ENCODE assay signal across 8 cellular contexts in genomic region chr3:142723968-142724681, GRCh38. TPM values are rescaled to one million over a fixed set of nuclear protein-coding genes. Genes with fewer than 3 reads are reported as not detected.
DNase-seq lines count a peak whose midpoint lies in the region; FAIRE-seq and TF ChIP-seq lines count a peak whose summit lies in the region.

TSS of gene TRPC1 (plus strand) at chr3:142724034. CDS start at chr3:142724560, 526 bp downstream.

- TF ChIP-seq CTCF in GM10248 (IDR thresholded peaks at IDR 0.05; ENCODE audit: control extremely low read depth, extremely low read depth, low read depth, missing control alignments) = no peak
- no peak for TF ChIP-seq CTCF in right atrium auricular region (IDR thresholded peaks at IDR 0.05)
- TF ChIP-seq CTCF in prostate gland (IDR thresholded peaks at IDR 0.05) = no peak

- no peak for FAIRE-seq in urothelium cell line (lab: Jason Lieb, UNC)

- TF ChIP-seq POLR2A in prostate gland (IDR thresholded peaks at IDR 0.05) = peak; percentile 77

- peak; percentile 94 for DNase-seq in GM10248 (ENCODE audit: extremely low spot score)
- peak; percentile 97 for DNase-seq in HEK293T (ENCODE audit: extremely low spot score)
- DNase-seq in NAMALWA (ENCODE audit: low spot score) = peak; percentile 94
- DNase-seq in T follicular helper cell (ENCODE audit: low read depth) = peak; percentile 71
- peak; percentile 63 for DNase-seq in amniotic epithelial cell (ENCODE audit: low read depth)
- DNase-seq in right atrium auricular region (ENCODE audit: low spot score) = peak; percentile 77
- DNase-seq in prostate gland (ENCODE audit: low spot score) = peak; percentile 58
- DNase-seq in urothelium cell line (ENCODE audit: low spot score) = peak; percentile 91

- no peaks in the 10 kb centered on the region for H3K36me3 ChIP-seq in right atrium auricular region
- H3K36me3 ChIP-seq in prostate gland = no peaks in the 10 kb centered on the region

- WGBS in prostate gland = under 1% methylated on average over 64 of the region's 73 CpGs

- H3K27ac ChIP-seq in right atrium auricular region = peak within 1 kb of the TSS; percentile 92 to 94
- peak within 1 kb of the TSS; percentile 70 to 83 for H3K27ac ChIP-seq in prostate gland

- intact Hi-C loops in prostate gland (cut with DNase I) = loop anchor here (10.0 kb wide), 1 partner anchor 281 kb away; the partner anchor contains the start of gene U2SURP

- H3K27me3 ChIP-seq in right atrium auricular region = no peaks in the 10 kb centered on the region
- no peaks in the 10 kb centered on the region for H3K27me3 ChIP-seq in prostate gland (replicated peaks; ENCODE audit: insufficient read depth)

- H3K9me3 ChIP-seq in right atrium auricular region (no peaks in the 10 kb centered on the region), prostate gland (no peaks in the 10 kb centered on the region)

- CTCF ChIA-PET in GM10248 (lab: Yijun Ruan, JAX) = interaction anchor here (1.0 to 1.4 kb wide), 3 partner anchors 9 to 29 kb away, joined by 3 to 4 read pairs (median 3); no protein-coding TSS in a partner anchor
- CTCF ChIA-PET in HEK293T (lab: Yijun Ruan, JAX) = no interaction called here

- POLR2A ChIA-PET in GM10248 (lab: Yijun Ruan, JAX) (no interaction called here), HEK293T (lab: Yijun Ruan, JAX) (interaction anchor here (0.6 to 1.9 kb wide), 15 partner anchors 8 to 275 kb away, joined by 3 to 12 read pairs (median 3); partner anchors contain the start of gene ATR)

- H3K4me3 ChIP-seq in right atrium auricular region (peak within 1 kb of the TSS; percentile 89 to 92), prostate gland (peak within 1 kb of the TSS; percentile 70 to 81)

- H3K4me1 ChIP-seq in right atrium auricular region (peaks cover 0 to 9% of the 10 kb centered on the region in 2 donors), prostate gland (replicated peaks) (no peaks in the 10 kb centered on the region)

TF ChIP-seq in HEK293T, 16 proteins besides CTCF, POLR2A, EP300 and RAD21:
- TF ChIP-seq ARNT (IDR thresholded peaks at IDR 0.05) (0 out of 2 replicates have a peak, but pooled peaks have one; percentile 44), ZNF384 (IDR thresholded peaks at IDR 0.05) (no peak), FOXM1 (IDR thresholded peaks at IDR 0.05; ENCODE audit: borderline replicate concordance) (peak; percentile 11; the same call in 1 of the 2 replicates)

RNA-seq across cellular contexts. Expression of gene TRPC1, which starts in this region (rescaled TPM):
- total RNA-seq in right atrium auricular region (10 to 100 TPM; 10.6 to 20.2 TPM), prostate gland (10 to 100 TPM in 1 of 2 donors, 1 to 10 TPM in 1; 8.1 to 12.8 TPM)

Comparison
In these comparisons a context has a peak if more than half of its experiments do, and no peak if none do; other contexts are left out.
1. Peak in every context shown above with its lines: DNase-seq, H3K4me3 ChIP-seq and H3K27ac ChIP-seq.